In the genomic region with DNA sequence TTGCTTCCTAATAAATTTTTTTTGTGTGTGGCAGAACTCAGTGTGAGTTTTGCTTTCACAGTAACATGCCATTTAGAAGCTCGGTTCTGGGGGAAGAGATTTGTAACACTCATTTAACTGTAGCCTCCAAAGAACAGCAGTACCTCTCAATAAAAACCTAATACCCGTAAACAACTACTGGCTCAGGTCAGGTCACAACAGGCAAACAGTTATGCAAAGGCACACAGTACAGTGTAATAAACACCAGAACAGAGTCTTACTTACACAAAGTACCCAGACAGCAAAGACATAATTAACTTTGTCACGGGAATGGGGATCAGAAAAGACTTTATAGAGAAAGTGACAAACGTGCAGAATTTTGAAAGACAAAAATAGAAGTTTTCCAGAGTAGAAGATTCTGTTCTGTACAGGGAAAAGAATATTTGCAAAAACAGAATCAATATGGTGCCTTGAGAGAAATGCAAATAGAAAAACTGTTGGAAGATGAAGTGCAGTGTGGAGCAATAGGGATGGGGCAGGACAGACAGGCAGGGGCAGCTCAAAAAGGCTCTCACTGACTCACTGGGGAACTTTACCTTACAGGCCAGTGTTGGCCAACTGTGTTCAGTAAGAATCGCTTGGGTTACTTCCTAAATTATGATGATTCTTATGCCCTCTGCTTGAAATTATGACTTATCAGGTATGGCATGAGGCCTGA, we compare ENCODE assay signal across 19 cellular contexts. TPM values are rescaled to one million over a fixed set of nuclear protein-coding genes. Genes with fewer than 3 reads are reported as not detected.
DNase-seq lines count a peak whose midpoint lies in the region; ATAC-seq, FAIRE-seq and TF ChIP-seq lines count a peak whose summit lies in the region.
"Had no signal": no experiment of that assay in that cellular context is flagged by ENCODE, and none has a peak within 500 bp of the region (broad histone marks: within the 10 kb centered on the region; RNA-seq: fewer than 3 reads in every experiment).

No MANE protein-coding gene starts in this region.

- H3K27me3 ChIP-seq in cardiac muscle cell (no peaks in the 10 kb centered on the region), right atrium auricular region (no peaks in the 10 kb centered on the region), K562 (ENCODE audit: control insufficient read depth in 2 of 2, insufficient read depth in 2 of 2, low read length in 2 of 2) (no peaks in the 10 kb centered on the region), lower lobe of right lung (ENCODE audit: low read depth) (no peaks in the 10 kb centered on the region)
- H3K27me3 ChIP-seq: heart right ventricle, pancreas, SJCRH30 had no signal

- DNase-seq in cardiac muscle cell (ENCODE audit: low read depth in 1 of 2, low spot score in 1 of 2): no peak
- no peak for DNase-seq in right atrium auricular region (ENCODE audit: low spot score)
- no peak for DNase-seq in K562 (ENCODE audit: extremely low read depth in 1 of 4, low spot score in 3 of 4)
- no peak for DNase-seq in lower lobe of right lung
- no peak for DNase-seq in NCI-H2107 (lab: John Stamatoyannopoulos, UW)
- DNase-seq: activated naive CD4-positive, alpha-beta T cell treated with anti-CD3 and anti-CD28 coated beads for 36 hours; activated T-cell treated with anti-CD3 and anti-CD28 coated beads for 4 hours; CD8-positive, alpha-beta memory T cell; dermis blood vessel endothelial cell; EL; heart right ventricle; pancreas; stimulated activated naive CD8-positive, alpha-beta T cell treated with anti-CD3 and anti-CD28 coated beads, Interleukin-15, Interleukin-2, amounts not matched to agents 100 U/mL and 50 U/mL, for 24 hours; T-helper 9 cell had no signal

- no peaks in the 10 kb centered on the region for H3K9me1 ChIP-seq in K562 (ENCODE audit: control insufficient read depth, insufficient read depth, low read length)

- peaks cover 13% of the 10 kb centered on the region for H3K4me1 ChIP-seq in cardiac muscle cell (ENCODE audit: low read depth)
- peaks cover 0 to 60% of the 10 kb centered on the region in 2 donors for H3K4me1 ChIP-seq in right atrium auricular region
- H3K4me1 ChIP-seq in K562 (replicated peaks in 1 of 2; ENCODE audit: control insufficient read depth in 2 of 2, insufficient read depth in 2 of 2, low read length in 2 of 2): no peaks in the 10 kb centered on the region
- H3K4me1 ChIP-seq in lower lobe of right lung: peaks cover 7% of the 10 kb centered on the region
- H3K4me1 ChIP-seq: SJCRH30 had no signal

- in situ Hi-C loops in K562 (cut with MboI): no loop called here

- H3K9me3 Mint-ChIP-seq in stimulated activated memory B cell treated with anti-CD40 and anti-IgM and Interleukin-4, amounts not matched to agents 10 μg/mL and 1 μg/mL and 100 μg/mL, for 72 hours: no peaks in the 10 kb centered on the region
- H3K9me3 Mint-ChIP-seq: activated naive CD4-positive, alpha-beta T cell treated with anti-CD3 and anti-CD28 coated beads for 36 hours; CD8-positive, alpha-beta memory T cell had no signal

- H3K36me3 ChIP-seq in cardiac muscle cell: no peaks in the 10 kb centered on the region
- H3K36me3 ChIP-seq in right atrium auricular region: no peaks in the 10 kb centered on the region
- H3K36me3 ChIP-seq in K562 (ENCODE audit: control insufficient read depth, insufficient read depth, low read length): no peaks in the 10 kb centered on the region; the same call in 2 of the 3 replicates
- no peaks in the 10 kb centered on the region for H3K36me3 ChIP-seq in lower lobe of right lung
- H3K36me3 ChIP-seq: heart right ventricle, pancreas, SJCRH30 had no signal

- no peak for FAIRE-seq in K562 (lab: Jason Lieb, UNC)
- FAIRE-seq: islet of Langerhans, pancreas had no signal

- TF ChIP-seq CTCF in cardiac muscle cell (IDR thresholded peaks at IDR 0.05; ENCODE audit: low read depth, low read length) (no peak), right atrium auricular region (IDR thresholded peaks at IDR 0.05) (no peak), K562 (IDR thresholded peaks at IDR 0.05 in 2 of 3, conservative IDR thresholded peaks at IDR 0.05 in 1 of 3; ENCODE audit: insufficient read depth in 2 of 3, low read depth in 1 of 3, low read length in 3 of 3) (no peak), lower lobe of right lung (IDR thresholded peaks at IDR 0.05) (no peak)

- POLR2A ChIA-PET in K562 (lab: Yijun Ruan, JAX): interaction anchor here (0.6 kb wide), 1 partner anchor 14 kb away, joined by 3 read pairs; no protein-coding TSS in a partner anchor

- peak; percentile 31; the same call in 1 of the 3 replicates for ATAC-seq in K562
- ATAC-seq in lower lobe of right lung: peak; percentile 68 to 74
- ATAC-seq in GM21737 (IDR thresholded peaks at IDR 0.05; ENCODE audit: unreplicated experiment): no peak
- no peak for ATAC-seq in GM21619 (IDR thresholded peaks at IDR 0.05; ENCODE audit: unreplicated experiment)
- no peak for ATAC-seq in stimulated activated memory B cell treated with anti-CD40 and anti-IgM and Interleukin-4, amounts not matched to agents 10 μg/mL and 1 μg/mL and 100 μg/mL, for 72 hours
- ATAC-seq: stimulated activated naive CD8-positive, alpha-beta T cell treated with anti-CD3 and anti-CD28 coated beads, Interleukin-15, Interleukin-2, amounts not matched to agents 100 U/mL and 50 U/mL, for 24 hours had no signal

- TF ChIP-seq RAD21 in K562 (CRISPR knock-in tag; conservative IDR thresholded peaks at IDR 0.05 in 1 of 2, IDR thresholded peaks at IDR 0.05 in 1 of 2): no peak

- H3K4me3 Mint-ChIP-seq in stimulated activated memory B cell treated with anti-CD40 and anti-IgM and Interleukin-4, amounts not matched to agents 10 μg/mL and 1 μg/mL and 100 μg/mL, for 72 hours: no peak overlapping the region
- H3K4me3 Mint-ChIP-seq: activated naive CD4-positive, alpha-beta T cell treated with anti-CD3 and anti-CD28 coated beads for 36 hours; CD8-positive, alpha-beta memory T cell had no signal

- TF ChIP-seq POLR2A in K562 (conservative IDR thresholded peaks at IDR 0.05): no peak

- TF ChIP-seq EP300 in K562 (IDR thresholded peaks at IDR 0.05; ENCODE audit: low read length): no peak

- WGBS in K562 (ENCODE audit: insufficient coverage, low coverage, missing lambda C conversion rate): 56% methylated on average over 5 of the region's 5 CpGs

- CTCF ChIA-PET in K562 (lab: Yijun Ruan, JAX; ENCODE audit: low intra/inter-chr PET ratio): interaction anchor here (0.6 kb wide), 1 partner anchor 15 kb away, joined by 4 read pairs; no protein-coding TSS in a partner anchor

- no TSS peak for BruUV-seq in K562 (replicated peaks; lab: Mats Ljungman, UMichigan)

- peaks cover 89% of the 10 kb centered on the region for H3K79me2 ChIP-seq in K562 (ENCODE audit: control insufficient read depth, insufficient read depth, low read length)

- H4K20me1 ChIP-seq in K562 (replicated peaks; ENCODE audit: control insufficient read depth, insufficient read depth, low read length): peaks cover 14% of the 10 kb centered on the region; the same call in 1 of the 2 replicates

- H3K9me3 ChIP-seq in cardiac muscle cell (ENCODE audit: low read depth): no peaks in the 10 kb centered on the region
- no peaks in the 10 kb centered on the region for H3K9me3 ChIP-seq in right atrium auricular region
- no peaks in the 10 kb centered on the region for H3K9me3 ChIP-seq in K562 (replicated peaks; ENCODE audit: control insufficient read depth, insufficient read depth, low read depth, low read length)
- H3K9me3 ChIP-seq in lower lobe of right lung: no peaks in the 10 kb centered on the region
- H3K9me3 ChIP-seq: heart right ventricle, pancreas, SJCRH30 had no signal

- H3K27ac ChIP-seq in cardiac muscle cell (peak overlapping the region; percentile 59), right atrium auricular region (no peak overlapping the region), K562 (ENCODE audit: extremely low read depth, low read depth, low read length) (no peak overlapping the region), lower lobe of right lung (no peak overlapping the region)
- H3K27ac ChIP-seq: pancreas, SJCRH30 had no signal

- H3K4me2 ChIP-seq in K562 (ENCODE audit: insufficient read depth, low read length): no peak overlapping the region

- no peaks in the 10 kb centered on the region for H3K27me3 Mint-ChIP-seq in stimulated activated memory B cell treated with anti-CD40 and anti-IgM and Interleukin-4, amounts not matched to agents 10 μg/mL and 1 μg/mL and 100 μg/mL, for 72 hours
- H3K27me3 Mint-ChIP-seq: CD8-positive, alpha-beta memory T cell had no signal

- intact Hi-C loops in K562 (cut with micrococcal nuclease) (no loop called here), lower lobe of right lung (cut with DNase I) (no loop called here)

- no peak overlapping the region for H3K9ac ChIP-seq in K562 (ENCODE audit: insufficient read depth in 1 of 2, low read depth in 2 of 2, low read length in 2 of 2)

- no peak overlapping the region for H2AFZ ChIP-seq in K562 (ENCODE audit: low read depth, low read length)

- H3K4me3 ChIP-seq in cardiac muscle cell (no peak overlapping the region), right atrium auricular region (no peak overlapping the region), K562 (no peak overlapping the region), lower lobe of right lung (no peak overlapping the region)
- H3K4me3 ChIP-seq: heart right ventricle, pancreas, SJCRH30 had no signal

- H3K36me3 Mint-ChIP-seq in stimulated activated memory B cell treated with anti-CD40 and anti-IgM and Interleukin-4, amounts not matched to agents 10 μg/mL and 1 μg/mL and 100 μg/mL, for 72 hours: peaks cover 9% of the 10 kb centered on the region
- H3K36me3 Mint-ChIP-seq: CD8-positive, alpha-beta memory T cell had no signal

- H3K27ac Mint-ChIP-seq in stimulated activated memory B cell treated with anti-CD40 and anti-IgM and Interleukin-4, amounts not matched to agents 10 μg/mL and 1 μg/mL and 100 μg/mL, for 72 hours: no peak overlapping the region
- H3K27ac Mint-ChIP-seq: activated naive CD4-positive, alpha-beta T cell treated with anti-CD3 and anti-CD28 coated beads for 36 hours; CD8-positive, alpha-beta memory T cell had no signal

- peaks cover 43% of the 10 kb centered on the region for H3K4me1 Mint-ChIP-seq in stimulated activated memory B cell treated with anti-CD40 and anti-IgM and Interleukin-4, amounts not matched to agents 10 μg/mL and 1 μg/mL and 100 μg/mL, for 72 hours

RNA-seq across cellular contexts. Expression of gene EGLN1, which starts 38.8 kb away (rescaled TPM):
- 67.6 and 81.8 TPM in 2 replicates for total RNA-seq in cardiac muscle cell
- polyA plus RNA-seq in cardiac muscle cell: 54.0 and 54.2 TPM in 2 replicates
- 10 to 100 TPM; 57.9 to 76.7 TPM for total RNA-seq in right atrium auricular region
- total RNA-seq in K562 (2011; cell fraction: chromatin; rRNA removed; ENCODE audit: low replicate concordance): 9.0 and 24.6 TPM in 2 replicates
- total RNA-seq in K562 (2011; cell fraction: nucleolus; rRNA removed): 8.0 and 10.8 TPM in 2 replicates
- total RNA-seq in K562 (2011; cell fraction: nucleoplasm; rRNA removed): 13.1 and 13.6 TPM in 2 replicates
- total RNA-seq in K562 (2014; rRNA removed): 18.4 TPM in 2 replicates
- 30.7 and 31.8 TPM in 2 replicates for total RNA-seq in K562 (2014; rRNA removed; fragmentation: Illumina TruSeq; extraction: Trizol)
- 31.4 and 32.9 TPM in 2 replicates for total RNA-seq in K562 (2015; rRNA removed; fragmentation: Illumina TruSeq; extraction: Trizol)
- 24.6 and 25.0 TPM in 2 replicates for total RNA-seq in K562 (2021)
- 38.2 and 54.3 TPM in 2 replicates for polyA plus RNA-seq in K562 (2011; rRNA removed)
- 13.5 and 21.9 TPM in 2 replicates for polyA plus RNA-seq in K562 (2011; cell fraction: cytosol; rRNA removed)
- 6.9 and 13.0 TPM in 2 replicates for polyA plus RNA-seq in K562 (2011; cell fraction: nucleus; rRNA removed)
- 18.9 and 39.6 TPM in 2 replicates for polyA plus RNA-seq in K562 (2012)
- polyA plus RNA-seq in K562 (2014; fragmentation: Illumina TruSeq; extraction: Trizol): 27.1 and 29.3 TPM in 2 replicates
- polyA plus RNA-seq in K562 (2014; fragmentation: Nextera tagmentation; extraction: Ambion mirVana): 1 to 10 TPM; 5.2 to 5.6 TPM
- polyA plus RNA-seq in K562 (2014; rRNA removed): 14.1 and 17.2 TPM in 2 replicates
- polyA minus RNA-seq in K562 (2011; rRNA and poly(A)+ RNA removed): 106 and 110 TPM in 2 replicates
- polyA minus RNA-seq in K562 (2011; cell fraction: cytosol; rRNA and poly(A)+ RNA removed): 25.7 and 40.9 TPM in 2 replicates
- 13.1 and 21.5 TPM in 2 replicates for polyA minus RNA-seq in K562 (2011; cell fraction: nucleus; rRNA and poly(A)+ RNA removed)
- 29.7 TPM for total RNA-seq in lower lobe of right lung

RNA-seq across cellular contexts. Expression of gene SPRTN, which starts 45.2 kb away (rescaled TPM):
- 15.2 and 30.8 TPM in 2 replicates for total RNA-seq in cardiac muscle cell
- polyA plus RNA-seq in cardiac muscle cell: 10.7 and 13.4 TPM in 2 replicates
- total RNA-seq in right atrium auricular region: 1 to 10 TPM; 8.9 to 9.1 TPM
- total RNA-seq in K562 (2011; cell fraction: chromatin; rRNA removed; ENCODE audit: low replicate concordance): 42.1 and 69.3 TPM in 2 replicates
- 30.9 and 32.4 TPM in 2 replicates for total RNA-seq in K562 (2011; cell fraction: nucleolus; rRNA removed)
- 37.6 and 46.4 TPM in 2 replicates for total RNA-seq in K562 (2011; cell fraction: nucleoplasm; rRNA removed)
- 28.6 and 32.5 TPM in 2 replicates for total RNA-seq in K562 (2014; rRNA removed)
- 21.7 and 23.8 TPM in 2 replicates for total RNA-seq in K562 (2014; rRNA removed; fragmentation: Illumina TruSeq; extraction: Trizol)
- total RNA-seq in K562 (2015; rRNA removed; fragmentation: Illumina TruSeq; extraction: Trizol): 28.2 and 31.7 TPM in 2 replicates
- 21.2 and 23.3 TPM in 2 replicates for total RNA-seq in K562 (2021)
- 11.0 and 16.9 TPM in 2 replicates for polyA plus RNA-seq in K562 (2011; rRNA removed)
- 12.1 and 12.4 TPM in 2 replicates for polyA plus RNA-seq in K562 (2011; cell fraction: cytosol; rRNA removed)
- 16.3 and 17.6 TPM in 2 replicates for polyA plus RNA-seq in K562 (2011; cell fraction: nucleus; rRNA removed)
- 8.8 and 11.4 TPM in 2 replicates for polyA plus RNA-seq in K562 (2012)
- polyA plus RNA-seq in K562 (2014; fragmentation: Illumina TruSeq; extraction: Trizol): 17.2 and 22.4 TPM in 2 replicates
- polyA plus RNA-seq in K562 (2014; fragmentation: Nextera tagmentation; extraction: Ambion mirVana): 10 to 100 TPM in 1 of 2 experiments, 1 to 10 TPM in 1; 8.1 to 10.1 TPM
- polyA plus RNA-seq in K562 (2014; rRNA removed): 20.0 and 21.7 TPM in 2 replicates
- 31.0 and 32.1 TPM in 2 replicates for polyA minus RNA-seq in K562 (2011; rRNA and poly(A)+ RNA removed)
- 16.0 and 19.6 TPM in 2 replicates for polyA minus RNA-seq in K562 (2011; cell fraction: cytosol; rRNA and poly(A)+ RNA removed)
- polyA minus RNA-seq in K562 (2011; cell fraction: nucleus; rRNA and poly(A)+ RNA removed): 21.9 and 37.9 TPM in 2 replicates
- total RNA-seq in lower lobe of right lung: 8.9 TPM

RNA-seq across cellular contexts. Expression of gene EXOC8, which starts 45.7 kb away (rescaled TPM):
- total RNA-seq in cardiac muscle cell: 10.3 and 12.6 TPM in 2 replicates
- 3.2 and 4.9 TPM in 2 replicates for polyA plus RNA-seq in cardiac muscle cell
- 10 to 100 TPM; 10.7 to 11.8 TPM for total RNA-seq in right atrium auricular region
- total RNA-seq in K562 (2011; cell fraction: chromatin; rRNA removed; ENCODE audit: low replicate concordance): 11.3 and 16.8 TPM in 2 replicates
- 8.8 and 9.3 TPM in 2 replicates for total RNA-seq in K562 (2011; cell fraction: nucleolus; rRNA removed)
- 10.6 and 12.0 TPM in 2 replicates for total RNA-seq in K562 (2011; cell fraction: nucleoplasm; rRNA removed)
- total RNA-seq in K562 (2014; rRNA removed): 6.9 and 7.1 TPM in 2 replicates
- total RNA-seq in K562 (2014; rRNA removed; fragmentation: Illumina TruSeq; extraction: Trizol): 12.7 and 13.2 TPM in 2 replicates
- total RNA-seq in K562 (2015; rRNA removed; fragmentation: Illumina TruSeq; extraction: Trizol): 12.8 and 13.2 TPM in 2 replicates
- total RNA-seq in K562 (2021): 12.1 and 13.6 TPM in 2 replicates
- 5.3 and 5.9 TPM in 2 replicates for polyA plus RNA-seq in K562 (2011; rRNA removed)
- 2.3 and 3.5 TPM in 2 replicates for polyA plus RNA-seq in K562 (2011; cell fraction: cytosol; rRNA removed)
- polyA plus RNA-seq in K562 (2011; cell fraction: nucleus; rRNA removed): 6.2 and 6.5 TPM in 2 replicates
- 5.0 and 5.2 TPM in 2 replicates for polyA plus RNA-seq in K562 (2012)
- 7.1 and 7.7 TPM in 2 replicates for polyA plus RNA-seq in K562 (2014; fragmentation: Illumina TruSeq; extraction: Trizol)
- 1 to 10 TPM; 2.1 to 4.2 TPM for polyA plus RNA-seq in K562 (2014; fragmentation: Nextera tagmentation; extraction: Ambion mirVana)
- polyA plus RNA-seq in K562 (2014; rRNA removed): 5.7 and 7.2 TPM in 2 replicates
- polyA minus RNA-seq in K562 (2011; rRNA and poly(A)+ RNA removed): 13.4 and 14.7 TPM in 2 replicates
- polyA minus RNA-seq in K562 (2011; cell fraction: cytosol; rRNA and poly(A)+ RNA removed): 7.4 and 7.5 TPM in 2 replicates
- polyA minus RNA-seq in K562 (2011; cell fraction: nucleus; rRNA and poly(A)+ RNA removed): 5.3 and 10.2 TPM in 2 replicates
- total RNA-seq in lower lobe of right lung: 20.6 TPM

Comparison
In these comparisons a context has a peak if more than half of its experiments do, and no peak if none do; other contexts are left out.
1. ATAC-seq: peak in K562 (single experiment) and lower lobe of right lung (2 of 2); none in GM21737 (single experiment), GM21619 (single experiment) and stimulated activated memory B cell treated with anti-CD40 and anti-IgM and Interleukin-4, amounts not matched to agents 10 μg/mL and 1 μg/mL and 100 μg/mL, for 72 hours (single experiment).